ENCODE assay signal across 1 cellular context in genomic region chr18:50878345-50879301, GRCh38.
TF ChIP-seq lines count a peak whose summit lies in the region.

Gene ME2 (plus strand): TSS chr18:50879118. CDS start chr18:50895821, 16,703 bp downstream.

TF ChIP-seq in HepG2, 621 proteins besides CTCF, POLR2A, EP300 and RAD21 (continued from another document and continues in another):
- TF ChIP-seq, protein P1, sequence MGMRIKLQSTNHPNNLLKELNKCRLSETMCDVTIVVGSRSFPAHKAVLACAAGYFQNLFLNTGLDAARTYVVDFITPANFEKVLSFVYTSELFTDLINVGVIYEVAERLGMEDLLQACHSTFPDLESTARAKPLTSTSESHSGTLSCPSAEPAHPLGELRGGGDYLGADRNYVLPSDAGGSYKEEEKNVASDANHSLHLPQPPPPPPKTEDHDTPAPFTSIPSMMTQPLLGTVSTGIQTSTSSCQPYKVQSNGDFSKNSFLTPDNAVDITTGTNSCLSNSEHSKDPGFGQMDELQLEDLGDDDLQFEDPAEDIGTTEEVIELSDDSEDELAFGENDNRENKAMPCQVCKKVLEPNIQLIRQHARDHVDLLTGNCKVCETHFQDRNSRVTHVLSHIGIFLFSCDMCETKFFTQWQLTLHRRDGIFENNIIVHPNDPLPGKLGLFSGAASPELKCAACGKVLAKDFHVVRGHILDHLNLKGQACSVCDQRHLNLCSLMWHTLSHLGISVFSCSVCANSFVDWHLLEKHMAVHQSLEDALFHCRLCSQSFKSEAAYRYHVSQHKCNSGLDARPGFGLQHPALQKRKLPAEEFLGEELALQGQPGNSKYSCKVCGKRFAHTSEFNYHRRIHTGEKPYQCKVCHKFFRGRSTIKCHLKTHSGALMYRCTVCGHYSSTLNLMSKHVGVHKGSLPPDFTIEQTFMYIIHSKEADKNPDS (CRISPR knock-in tag; IDR thresholded peaks at IDR 0.05), result no peak
- TF ChIP-seq ZNF839 (CRISPR knock-in tag; IDR thresholded peaks at IDR 0.05; ENCODE audit: borderline replicate concordance), result no peak
- TF ChIP-seq FOXJ3 (CRISPR knock-in tag; IDR thresholded peaks at IDR 0.05; ENCODE audit: borderline replicate concordance), result no peak
- no peak; the same call in 1 of the 2 replicates for TF ChIP-seq GATA4 (IDR thresholded peaks at IDR 0.05; ENCODE audit: borderline replicate concordance, low read depth)
- peak; percentile 68 for TF ChIP-seq GABPA (IDR thresholded peaks at IDR 0.05; ENCODE audit: low read depth, low read length)
- TF ChIP-seq GABPA (CRISPR knock-in tag; IDR thresholded peaks at IDR 0.05; ENCODE audit: low read depth), result peak; percentile 63
- no peak for TF ChIP-seq SAFB2 (CRISPR knock-in tag; IDR thresholded peaks at IDR 0.05; ENCODE audit: borderline replicate concordance, low read depth)
- no peak for TF ChIP-seq CBX2 (IDR thresholded peaks at IDR 0.05; ENCODE audit: low read depth, low read length)
- TF ChIP-seq CBX2 (CRISPR knock-in tag; IDR thresholded peaks at IDR 0.05; ENCODE audit: low read depth), result no peak
- TF ChIP-seq ZNF354B (CRISPR knock-in tag; IDR thresholded peaks at IDR 0.05), result no peak
- TF ChIP-seq JARID2 (CRISPR knock-in tag; IDR thresholded peaks at IDR 0.05; ENCODE audit: insufficient replicate concordance), result no peak
- TF ChIP-seq CREM (IDR thresholded peaks at IDR 0.05), result no peak
- TF ChIP-seq CREM (CRISPR knock-in tag; IDR thresholded peaks at IDR 0.05), result no peak
- TF ChIP-seq ZNF382 (CRISPR knock-in tag; IDR thresholded peaks at IDR 0.05; ENCODE audit: borderline replicate concordance), result no peak
- TF ChIP-seq ZMAT5 (CRISPR knock-in tag; IDR thresholded peaks at IDR 0.05; ENCODE audit: borderline replicate concordance, low read depth), result no peak
- no peak; the same call in 1 of the 2 replicates for TF ChIP-seq MED1 (CRISPR knock-in tag; IDR thresholded peaks at IDR 0.05)
- no peak for TF ChIP-seq THRA (CRISPR knock-in tag; IDR thresholded peaks at IDR 0.05; ENCODE audit: borderline replicate concordance)
- TF ChIP-seq ZBTB1 (CRISPR knock-in tag; IDR thresholded peaks at IDR 0.05; ENCODE audit: borderline replicate concordance), result no peak
- 0 out of 2 replicates have a peak, but pooled peaks have one; percentile 48 for TF ChIP-seq ZNF274 (CRISPR knock-in tag; IDR thresholded peaks at IDR 0.05)
- TF ChIP-seq, protein P2, sequence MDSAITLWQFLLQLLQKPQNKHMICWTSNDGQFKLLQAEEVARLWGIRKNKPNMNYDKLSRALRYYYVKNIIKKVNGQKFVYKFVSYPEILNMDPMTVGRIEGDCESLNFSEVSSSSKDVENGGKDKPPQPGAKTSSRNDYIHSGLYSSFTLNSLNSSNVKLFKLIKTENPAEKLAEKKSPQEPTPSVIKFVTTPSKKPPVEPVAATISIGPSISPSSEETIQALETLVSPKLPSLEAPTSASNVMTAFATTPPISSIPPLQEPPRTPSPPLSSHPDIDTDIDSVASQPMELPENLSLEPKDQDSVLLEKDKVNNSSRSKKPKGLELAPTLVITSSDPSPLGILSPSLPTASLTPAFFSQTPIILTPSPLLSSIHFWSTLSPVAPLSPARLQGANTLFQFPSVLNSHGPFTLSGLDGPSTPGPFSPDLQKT (CRISPR knock-in tag; IDR thresholded peaks at IDR 0.05; ENCODE audit: borderline replicate concordance), result no peak
- TF ChIP-seq ZNF282 (IDR thresholded peaks at IDR 0.05; ENCODE audit: partially characterized antibody), result no peak
- TF ChIP-seq SMARCE1 (IDR thresholded peaks at IDR 0.05; ENCODE audit: borderline replicate concordance), result no peak
- no peak; the same call in 1 of the 2 replicates for TF ChIP-seq ZNF724P (CRISPR knock-in tag; IDR thresholded peaks at IDR 0.05; ENCODE audit: borderline replicate concordance)
- TF ChIP-seq KLF16 (CRISPR knock-in tag; IDR thresholded peaks at IDR 0.05), result peak in 1 of 2 experiments; percentile 28; a peak in 1 of 4 replicates
- TF ChIP-seq, protein P3, sequence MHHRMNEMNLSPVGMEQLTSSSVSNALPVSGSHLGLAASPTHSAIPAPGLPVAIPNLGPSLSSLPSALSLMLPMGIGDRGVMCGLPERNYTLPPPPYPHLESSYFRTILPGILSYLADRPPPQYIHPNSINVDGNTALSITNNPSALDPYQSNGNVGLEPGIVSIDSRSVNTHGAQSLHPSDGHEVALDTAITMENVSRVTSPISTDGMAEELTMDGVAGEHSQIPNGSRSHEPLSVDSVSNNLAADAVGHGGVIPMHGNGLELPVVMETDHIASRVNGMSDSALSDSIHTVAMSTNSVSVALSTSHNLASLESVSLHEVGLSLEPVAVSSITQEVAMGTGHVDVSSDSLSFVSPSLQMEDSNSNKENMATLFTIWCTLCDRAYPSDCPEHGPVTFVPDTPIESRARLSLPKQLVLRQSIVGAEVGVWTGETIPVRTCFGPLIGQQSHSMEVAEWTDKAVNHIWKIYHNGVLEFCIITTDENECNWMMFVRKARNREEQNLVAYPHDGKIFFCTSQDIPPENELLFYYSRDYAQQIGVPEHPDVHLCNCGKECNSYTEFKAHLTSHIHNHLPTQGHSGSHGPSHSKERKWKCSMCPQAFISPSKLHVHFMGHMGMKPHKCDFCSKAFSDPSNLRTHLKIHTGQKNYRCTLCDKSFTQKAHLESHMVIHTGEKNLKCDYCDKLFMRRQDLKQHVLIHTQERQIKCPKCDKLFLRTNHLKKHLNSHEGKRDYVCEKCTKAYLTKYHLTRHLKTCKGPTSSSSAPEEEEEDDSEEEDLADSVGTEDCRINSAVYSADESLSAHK (CRISPR knock-in tag; IDR thresholded peaks at IDR 0.05; ENCODE audit: borderline replicate concordance), result no peak
- TF ChIP-seq PAXIP1 (CRISPR knock-in tag; conservative IDR thresholded peaks at IDR 0.05), result 0 out of 2 replicates have a peak, but pooled peaks have one; percentile 21
- TF ChIP-seq, protein P4, sequence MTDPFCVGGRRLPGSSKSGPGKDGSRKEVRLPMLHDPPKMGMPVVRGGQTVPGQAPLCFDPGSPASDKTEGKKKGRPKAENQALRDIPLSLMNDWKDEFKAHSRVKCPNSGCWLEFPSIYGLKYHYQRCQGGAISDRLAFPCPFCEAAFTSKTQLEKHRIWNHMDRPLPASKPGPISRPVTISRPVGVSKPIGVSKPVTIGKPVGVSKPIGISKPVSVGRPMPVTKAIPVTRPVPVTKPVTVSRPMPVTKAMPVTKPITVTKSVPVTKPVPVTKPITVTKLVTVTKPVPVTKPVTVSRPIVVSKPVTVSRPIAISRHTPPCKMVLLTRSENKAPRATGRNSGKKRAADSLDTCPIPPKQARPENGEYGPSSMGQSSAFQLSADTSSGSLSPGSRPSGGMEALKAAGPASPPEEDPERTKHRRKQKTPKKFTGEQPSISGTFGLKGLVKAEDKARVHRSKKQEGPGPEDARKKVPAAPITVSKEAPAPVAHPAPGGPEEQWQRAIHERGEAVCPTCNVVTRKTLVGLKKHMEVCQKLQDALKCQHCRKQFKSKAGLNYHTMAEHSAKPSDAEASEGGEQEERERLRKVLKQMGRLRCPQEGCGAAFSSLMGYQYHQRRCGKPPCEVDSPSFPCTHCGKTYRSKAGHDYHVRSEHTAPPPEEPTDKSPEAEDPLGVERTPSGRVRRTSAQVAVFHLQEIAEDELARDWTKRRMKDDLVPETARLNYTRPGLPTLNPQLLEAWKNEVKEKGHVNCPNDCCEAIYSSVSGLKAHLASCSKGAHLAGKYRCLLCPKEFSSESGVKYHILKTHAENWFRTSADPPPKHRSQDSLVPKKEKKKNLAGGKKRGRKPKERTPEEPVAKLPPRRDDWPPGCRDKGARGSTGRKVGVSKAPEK (CRISPR knock-in tag; IDR thresholded peaks at IDR 0.05; ENCODE audit: borderline replicate concordance), result no peak
- TF ChIP-seq YEATS2 (CRISPR knock-in tag; IDR thresholded peaks at IDR 0.05; ENCODE audit: borderline replicate concordance), result no peak; the same call in 1 of the 2 replicates
- no peak; the same call in 1 of the 2 replicates for TF ChIP-seq ZNF746 (CRISPR knock-in tag; IDR thresholded peaks at IDR 0.05)
- no peak for TF ChIP-seq ZNF30 (CRISPR knock-in tag; IDR thresholded peaks at IDR 0.05)
- TF ChIP-seq ZNF687 (CRISPR knock-in tag; IDR thresholded peaks at IDR 0.05), result peak; percentile 85
- no peak for TF ChIP-seq NR3C1 (CRISPR knock-in tag; IDR thresholded peaks at IDR 0.05)
- no peak; the same call in 1 of the 2 replicates for TF ChIP-seq ETV5 (CRISPR knock-in tag; IDR thresholded peaks at IDR 0.05; ENCODE audit: borderline replicate concordance)
- no peak for TF ChIP-seq CAMTA2 (CRISPR knock-in tag; IDR thresholded peaks at IDR 0.05; ENCODE audit: borderline replicate concordance)
- TF ChIP-seq ZNF484 (CRISPR knock-in tag; IDR thresholded peaks at IDR 0.05; ENCODE audit: borderline replicate concordance, low read depth), result no peak
- TF ChIP-seq ZSCAN21 (CRISPR knock-in tag; IDR thresholded peaks at IDR 0.05; ENCODE audit: borderline replicate concordance), result peak; percentile 86
- TF ChIP-seq HOXA7 (CRISPR knock-in tag; IDR thresholded peaks at IDR 0.05), result no peak
- no peak for TF ChIP-seq CBX1 (IDR thresholded peaks at IDR 0.05; ENCODE audit: low read depth)
- TF ChIP-seq SIX4 (CRISPR knock-in tag; IDR thresholded peaks at IDR 0.05), result no peak
- no peak for TF ChIP-seq ZSCAN5A (CRISPR knock-in tag; IDR thresholded peaks at IDR 0.05; ENCODE audit: borderline replicate concordance)
- no peak for TF ChIP-seq ZNF660 (CRISPR knock-in tag; IDR thresholded peaks at IDR 0.05; ENCODE audit: borderline replicate concordance, low read depth)
- no peak for TF ChIP-seq TCF12 (IDR thresholded peaks at IDR 0.05)
- TF ChIP-seq TCF12 (CRISPR knock-in tag; IDR thresholded peaks at IDR 0.05), result no peak; the same call in 1 of the 2 replicates
- no peak for TF ChIP-seq MIXL1 (CRISPR knock-in tag; IDR thresholded peaks at IDR 0.05)
- no peak for TF ChIP-seq PAX8 (CRISPR knock-in tag; IDR thresholded peaks at IDR 0.05; ENCODE audit: borderline replicate concordance)
